ENCODE assay signal across 2 cellular contexts in the genomic region with DNA sequence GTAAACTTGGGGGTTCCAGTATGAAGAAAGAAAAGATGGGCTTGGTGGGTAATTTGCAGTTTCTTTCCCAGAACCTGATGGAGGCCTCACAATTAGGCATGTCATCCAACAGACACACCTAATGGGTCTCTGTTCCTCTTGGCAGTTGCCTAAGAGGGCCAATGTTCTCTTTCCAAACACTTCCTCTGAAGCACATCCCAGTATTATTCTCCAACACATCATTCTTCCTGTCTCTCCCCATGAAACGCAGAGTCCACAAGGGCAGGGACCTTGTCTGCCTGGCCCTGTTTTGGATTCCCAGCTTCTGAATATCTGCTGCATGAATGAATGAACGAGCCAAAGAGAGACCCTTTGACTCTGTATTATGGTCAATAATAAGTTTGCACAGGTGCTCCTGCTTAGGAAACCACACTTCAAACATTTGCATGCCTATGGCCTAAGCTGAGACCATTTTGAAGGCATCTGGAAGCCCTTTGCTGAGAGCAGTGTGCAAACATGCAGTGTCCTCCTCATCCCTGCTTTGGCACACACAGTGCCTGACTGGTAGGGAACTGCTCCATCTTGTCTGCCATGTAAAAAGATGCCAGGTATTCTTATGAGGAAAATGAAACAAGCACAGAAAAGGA.
TF ChIP-seq lines count a peak whose summit lies in the region.

No MANE protein-coding gene starts in this region.

TF ChIP-seq in HCT116, 20 proteins besides CTCF, POLR2A, EP300 and RAD21:
- TF ChIP-seq ZFX (IDR thresholded peaks at IDR 0.05) = no peak
- TF ChIP-seq CBX3 (IDR thresholded peaks at IDR 0.05; ENCODE audit: low read depth) = no peak
- TF ChIP-seq SIN3A (IDR thresholded peaks at IDR 0.05; ENCODE audit: low read depth) = no peak
- TF ChIP-seq TCF7L2 (IDR thresholded peaks at IDR 0.05; ENCODE audit: borderline replicate concordance, extremely low read depth, insufficient read depth, insufficient read length) = no peak
- TF ChIP-seq REST (IDR thresholded peaks at IDR 0.05; ENCODE audit: low read depth) = no peak
- no peak for TF ChIP-seq EGR1 (IDR thresholded peaks at IDR 0.05; ENCODE audit: low read depth)
- no peak for TF ChIP-seq EZH2phosphoT487 (IDR thresholded peaks at IDR 0.05; ENCODE audit: borderline replicate concordance)
- no peak for TF ChIP-seq SP1 (IDR thresholded peaks at IDR 0.05; ENCODE audit: low read depth)
- no peak for TF ChIP-seq FOSL1 (IDR thresholded peaks at IDR 0.05; ENCODE audit: low read depth)
- no peak for TF ChIP-seq POLR2AphosphoS5 (IDR thresholded peaks at IDR 0.05; ENCODE audit: low read depth, low read length)
- TF ChIP-seq EZH2 (IDR thresholded peaks at IDR 0.05) = no peak
- no peak for TF ChIP-seq JUND (IDR thresholded peaks at IDR 0.05)
- TF ChIP-seq, protein P1, sequence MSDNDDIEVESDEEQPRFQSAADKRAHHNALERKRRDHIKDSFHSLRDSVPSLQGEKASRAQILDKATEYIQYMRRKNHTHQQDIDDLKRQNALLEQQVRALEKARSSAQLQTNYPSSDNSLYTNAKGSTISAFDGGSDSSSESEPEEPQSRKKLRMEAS (IDR thresholded peaks at IDR 0.05) = no peak
- TF ChIP-seq ZNF274 (IDR thresholded peaks at IDR 0.05; ENCODE audit: low read depth, low read length) = no peak
- TF ChIP-seq ZBTB33 (IDR thresholded peaks at IDR 0.05; ENCODE audit: extremely low read depth, insufficient replicate concordance, low read length) = no peak
- TF ChIP-seq ELF1 (IDR thresholded peaks at IDR 0.05; ENCODE audit: borderline replicate concordance, low read depth) = no peak
TF ChIP-seq in HCT116: peak in this region for 0.

TF ChIP-seq in IMR-90, 13 proteins besides CTCF, POLR2A, EP300 and RAD21:
- TF ChIP-seq, protein P2, sequence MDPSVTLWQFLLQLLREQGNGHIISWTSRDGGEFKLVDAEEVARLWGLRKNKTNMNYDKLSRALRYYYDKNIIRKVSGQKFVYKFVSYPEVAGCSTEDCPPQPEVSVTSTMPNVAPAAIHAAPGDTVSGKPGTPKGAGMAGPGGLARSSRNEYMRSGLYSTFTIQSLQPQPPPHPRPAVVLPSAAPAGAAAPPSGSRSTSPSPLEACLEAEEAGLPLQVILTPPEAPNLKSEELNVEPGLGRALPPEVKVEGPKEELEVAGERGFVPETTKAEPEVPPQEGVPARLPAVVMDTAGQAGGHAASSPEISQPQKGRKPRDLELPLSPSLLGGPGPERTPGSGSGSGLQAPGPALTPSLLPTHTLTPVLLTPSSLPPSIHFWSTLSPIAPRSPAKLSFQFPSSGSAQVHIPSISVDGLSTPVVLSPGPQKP (IDR thresholded peaks at IDR 0.05; ENCODE audit: borderline replicate concordance, low read depth, low read length) = no peak
- TF ChIP-seq NFE2L2 (IDR thresholded peaks at IDR 0.05; ENCODE audit: low read depth, low read length) (no peak), CHD1 (IDR thresholded peaks at IDR 0.05; ENCODE audit: low read depth, low read length) (no peak), MAFK (IDR thresholded peaks at IDR 0.05; ENCODE audit: low read depth, low read length) (no peak), RCOR1 (IDR thresholded peaks at IDR 0.05; ENCODE audit: insufficient replicate concordance, low read length) (no peak), CEBPB (IDR thresholded peaks at IDR 0.05; ENCODE audit: low read depth, low read length) (no peak), BHLHE40 (IDR thresholded peaks at IDR 0.05; ENCODE audit: low read depth, low read length) (no peak), MXI1 (IDR thresholded peaks at IDR 0.05; ENCODE audit: borderline replicate concordance, low read depth, low read length) (no peak), USF2 (IDR thresholded peaks at IDR 0.05; ENCODE audit: low read depth, low read length) (no peak), RFX5 (IDR thresholded peaks at IDR 0.05; ENCODE audit: low read depth, low read length) (no peak), FOS (IDR thresholded peaks at IDR 0.05; ENCODE audit: low read depth, low read length) (no peak), SMC3 (IDR thresholded peaks at IDR 0.05; ENCODE audit: low read depth, low read length) (no peak), MAZ (IDR thresholded peaks at IDR 0.05; ENCODE audit: borderline replicate concordance, low read depth, low read length) (no peak)
